ENCODE assay signal across 8 cellular contexts in genomic region chr6:85449388-85449817, GRCh38. TPM values are rescaled to one million over a fixed set of nuclear protein-coding genes. Genes with fewer than 3 reads are reported as not detected.
DNase-seq lines count a peak whose midpoint lies in the region; ATAC-seq and TF ChIP-seq lines count a peak whose summit lies in the region.

No MANE protein-coding gene starts in this region.

- peaks cover 67% of the 10 kb centered on the region for H3K79me2 ChIP-seq in mammary epithelial cell (ENCODE audit: insufficient read depth, low read length)

- H3K27me3 ChIP-seq in RWPE2 (ENCODE audit: insufficient read depth, poor library complexity, severe bottlenecking) (no peaks in the 10 kb centered on the region), mammary epithelial cell (ENCODE audit: insufficient read depth, low read length) (no peaks in the 10 kb centered on the region), layer of hippocampus (ENCODE audit: control insufficient read depth, insufficient read depth, low read length) (no peaks in the 10 kb centered on the region)

- ATAC-seq in GM18508 (IDR thresholded peaks at IDR 0.05; ENCODE audit: insufficient read depth, unreplicated experiment) (peak; percentile 62), HG02623 (IDR thresholded peaks at IDR 0.05; ENCODE audit: unreplicated experiment) (peak; percentile 63), RWPE2 (ENCODE audit: low read depth) (peak; percentile 45)

- dilution Hi-C loops in mammary epithelial cell (cut with HindIII; ENCODE audit: low sequenced_read_pairs): no loop called here

- 3% methylated on average over 8 of the region's 24 CpGs for WGBS in mammary epithelial cell (ENCODE audit: low coverage, missing lambda C conversion rate)

- no TSS peak for BruUV-seq in mammary epithelial cell (replicated peaks; lab: Mats Ljungman, UMichigan)

- intact Hi-C loops in mammary epithelial cell (cut with micrococcal nuclease): loop anchor here (1.0 kb wide), 1 partner anchor 43 kb away; no protein-coding TSS in a partner anchor

- TF ChIP-seq CTCF in RWPE2 (IDR thresholded peaks at IDR 0.05; ENCODE audit: poor library complexity, severe bottlenecking) (no peak), mammary epithelial cell (conservative IDR thresholded peaks at IDR 0.05 in 1 of 2, IDR thresholded peaks at IDR 0.05 in 1 of 2; ENCODE audit: extremely low read depth in 1 of 2, insufficient read depth in 1 of 2, low read depth in 1 of 2, low read length in 2 of 2) (no peak)

- CTCF ChIA-PET in mammary epithelial cell (lab: Charles Lee; ENCODE audit: low non-redundant PET): interaction anchor here (0.7 to 1.0 kb wide), 2 partner anchors 33 to 34 kb away, joined by 5 to 6 read pairs; no protein-coding TSS in a partner anchor

- H3K9me3 ChIP-seq in RWPE2 (ENCODE audit: severe bottlenecking) (no peaks in the 10 kb centered on the region), mammary epithelial cell (replicated peaks; ENCODE audit: insufficient read depth, low read length) (no peaks in the 10 kb centered on the region)

- peak overlapping the region; percentile 78 for H2AFZ ChIP-seq in mammary epithelial cell (ENCODE audit: low read depth, low read length)

- in situ Hi-C loops in mammary epithelial cell (cut with MboI; ENCODE audit: low sequenced_read_pairs in 2 of 2): no loop called here

- H3K36me3 ChIP-seq in RWPE2 (ENCODE audit: low read depth) (peaks cover 55% of the 10 kb centered on the region), mammary epithelial cell (ENCODE audit: insufficient read depth, low read length) (peaks cover 11% of the 10 kb centered on the region)

- H3K4me2 ChIP-seq in mammary epithelial cell (ENCODE audit: insufficient read depth, low read depth, low read length): peak overlapping the region; percentile 95

- peak overlapping the region; percentile 93 for H3K9ac ChIP-seq in mammary epithelial cell (ENCODE audit: insufficient read depth, low read length)

- peak overlapping the region; percentile 99 for H3K27ac ChIP-seq in RWPE2 (ENCODE audit: poor library complexity, severe bottlenecking)
- peak overlapping the region; percentile 84 for H3K27ac ChIP-seq in mammary epithelial cell (ENCODE audit: insufficient read depth, low read depth, low read length)
- H3K27ac ChIP-seq in layer of hippocampus (ENCODE audit: low read depth, low read length): peak overlapping the region; percentile 46

- H4K20me1 ChIP-seq in mammary epithelial cell (ENCODE audit: insufficient read depth, low read length): no peaks in the 10 kb centered on the region

- no peak for DNase-seq in RWPE2 (ENCODE audit: low spot score)
- DNase-seq in mammary epithelial cell: peak; percentile 80
- peak; percentile 35 to 51 for DNase-seq in stimulated activated CD4-positive, alpha-beta T cell treated with anti-CD3 and anti-CD28 coated beads, Interleukin-4, amount 100 ng/mL, for 4 hours
- no peak for DNase-seq in NCI-H2171 (lab: John Stamatoyannopoulos, UW)
- DNase-seq in cerebellar nuclear complex (lab: John Stamatoyannopoulos, UW): no peak

- H3K4me1 ChIP-seq in RWPE2 (ENCODE audit: insufficient read depth, poor library complexity, severe bottlenecking) (peaks cover 34% of the 10 kb centered on the region), mammary epithelial cell (ENCODE audit: insufficient read depth, low read length) (peaks cover 38% of the 10 kb centered on the region)

- H3K4me3 ChIP-seq in RWPE2 (ENCODE audit: severe bottlenecking): peak overlapping the region; percentile 64
- peak overlapping the region; percentile 71 to 87 (median 75) for H3K4me3 ChIP-seq in mammary epithelial cell (replicated peaks in 1 of 3; ENCODE audit: insufficient read depth in 1 of 3, low read depth in 2 of 3, low read length in 3 of 3)

RNA-seq across cellular contexts. Expression of gene NT5E, which starts 0.5 kb away (rescaled TPM):
- 100 to 1,000 TPM in 1 of 2 donors, 10 to 100 TPM in 1; 74.2 to 228 TPM for total RNA-seq in mammary epithelial cell
- 148 TPM for polyA plus RNA-seq in mammary epithelial cell
- 174 TPM for polyA minus RNA-seq in mammary epithelial cell

Comparison
In these comparisons a context has a peak if more than half of its experiments do, and no peak if none do; other contexts are left out.
1. DNase-seq: peak in mammary epithelial cell (single experiment) and stimulated activated CD4-positive, alpha-beta T cell treated with anti-CD3 and anti-CD28 coated beads, Interleukin-4, amount 100 ng/mL, for 4 hours (2 of 2); none in RWPE2 (single experiment), NCI-H2171 (single experiment) and cerebellar nuclear complex (0 of 2).
2. H3K27ac ChIP-seq: peak in every context shown above with its lines; median percentile 99 in RWPE2; 84 in mammary epithelial cell; 46 in layer of hippocampus.
3. Peak in every context shown above with its lines, with median percentiles within 50 percentile points of each other: ATAC-seq.